30 cellular contexts compared by ENCODE assay signal in genomic region chr4:5569451-5569850, GRCh38.
DNase-seq lines count a peak whose midpoint lies in the region; ATAC-seq and TF ChIP-seq lines count a peak whose summit lies in the region.
"Had no signal": no experiment of that assay in that cellular context is flagged by ENCODE, and none has a peak within 500 bp of the region (broad histone marks: within the 10 kb centered on the region; RNA-seq: fewer than 3 reads in every experiment).

No MANE protein-coding gene starts in this region.

- no peak overlapping the region for H2BK15ac ChIP-seq in H9 (ENCODE audit: low read depth, low read length)

- no peak overlapping the region for H2BK120ac ChIP-seq in H9 (ENCODE audit: low read depth, low read length, poor library complexity, severe bottlenecking)

- H4K91ac ChIP-seq in H9 (ENCODE audit: insufficient read length, low read depth, low read length), result no peak overlapping the region

- TF ChIP-seq CTCF in H9 (conservative IDR thresholded peaks at IDR 0.05) (no peak), esophagus muscularis mucosa (IDR thresholded peaks at IDR 0.05) (no peak), vagina (IDR thresholded peaks at IDR 0.05) (no peak)

- DNase-seq in H9 (no peak), esophagus muscularis mucosa (ENCODE audit: extremely low spot score) (peak; percentile 55), vagina (ENCODE audit: extremely low spot score in 2 of 2) (peak; percentile 47 to 58), NCI-H187 (lab: John Stamatoyannopoulos, UW) (no peak), NCI-H1436 treated with DMSO at 0.1 percent for 48 hours (lab: John Stamatoyannopoulos, UW) (no peak)
- DNase-seq: 8988T; ACHN; AML-193; BE2C; C1 segment of cervical spinal cord; Caco-2; Calu3; CD4-positive, alpha-beta memory T cell; CD4-positive, alpha-beta T cell; CD4-positive, CD25-positive, alpha-beta regulatory T cell; CD8-positive, alpha-beta memory T cell; CD8-positive, alpha-beta T cell; COR-L47; DMS 273 treated with DMSO at 0.1 percent for 48 hours; DMS53; DND-41; EL had no signal

- intact Hi-C loops in esophagus muscularis mucosa (cut with DNase I), result no loop called here
- intact Hi-C loops in vagina (cut with DNase I), result no loop called here

- H3K4me1 ChIP-seq in H9 (ENCODE audit: insufficient read depth, low read length) (no peaks in the 10 kb centered on the region), esophagus muscularis mucosa (no peaks in the 10 kb centered on the region), vagina (no peaks in the 10 kb centered on the region)
- H3K4me1 ChIP-seq: A549, BE2C, Caco-2 had no signal

- no peak overlapping the region for H2BK20ac ChIP-seq in H9 (ENCODE audit: low read depth, low read length, poor library complexity, severe bottlenecking)

- H3K14ac ChIP-seq in H9 (ENCODE audit: insufficient read depth, low read length), result no peak overlapping the region

- no peak overlapping the region for H3K4me2 ChIP-seq in H9 (ENCODE audit: insufficient read depth, insufficient read length, low read length)
- H3K4me2 ChIP-seq: A549; BLaER1; BLaER1 treated with 17β-estradiol and CSF1 and Interleukin-3, amounts not matched to agents 10 nM and 100 nM had no signal

- H3T11ph ChIP-seq in H9 (ENCODE audit: low read length), result no peak overlapping the region

- H3K27me3 Mint-ChIP-seq in H9 (ENCODE audit: low read depth), result no peaks in the 10 kb centered on the region
- H3K27me3 Mint-ChIP-seq: B cell; CD4-positive, alpha-beta memory T cell; CD4-positive, alpha-beta T cell; CD4-positive, CD25-positive, alpha-beta regulatory T cell; CD8-positive, alpha-beta memory T cell had no signal

- H3K9ac ChIP-seq in H9 (ENCODE audit: extremely low read depth, insufficient read length, low read length), result no peak overlapping the region
- H3K9ac ChIP-seq: BLaER1; BLaER1 treated with 17β-estradiol and CSF1 and Interleukin-3, amounts not matched to agents 10 nM and 100 nM had no signal

- H3K36me3 ChIP-seq in esophagus muscularis mucosa (peaks cover 5 to 96% (median 44%) of the 10 kb centered on the region in 4 donors), vagina (peaks cover 0 to 6% of the 10 kb centered on the region in 2 donors)
- H3K36me3 ChIP-seq: BE2C had no signal

- no peak overlapping the region for H3K4me3 Mint-ChIP-seq in H9
- H3K4me3 Mint-ChIP-seq: B cell; CD14-positive monocyte; CD4-positive, alpha-beta memory T cell; CD4-positive, alpha-beta T cell; CD4-positive, CD25-positive, alpha-beta regulatory T cell; CD8-positive, alpha-beta memory T cell; CD8-positive, alpha-beta T cell had no signal

- peaks cover 16 to 23% (median 22%) of the 10 kb centered on the region in 3 experiments for H3K36me3 Mint-ChIP-seq in H9 (ENCODE audit: insufficient read depth in 1 of 3, low read depth in 3 of 3)
- H3K36me3 Mint-ChIP-seq: CD14-positive monocyte; CD4-positive, CD25-positive, alpha-beta regulatory T cell; CD8-positive, alpha-beta memory T cell had no signal

- no peak for ATAC-seq in HG03108 (IDR thresholded peaks at IDR 0.05; ENCODE audit: unreplicated experiment)
- ATAC-seq: A549; CD8-positive, alpha-beta T cell had no signal

- H3K79me1 ChIP-seq in H9 (ENCODE audit: insufficient read depth, low read depth, low read length, poor library complexity, severe bottlenecking), result no peaks in the 10 kb centered on the region

- H4K8ac ChIP-seq in H9 (replicated peaks; ENCODE audit: insufficient read length, low read depth, low read length), result no peak overlapping the region

- no peak overlapping the region for H4K5ac ChIP-seq in H9 (ENCODE audit: insufficient read length, low read depth, low read length)

- H3K27me3 ChIP-seq in H9 (ENCODE audit: insufficient read depth, low read length) (no peaks in the 10 kb centered on the region), esophagus muscularis mucosa (no peaks in the 10 kb centered on the region), vagina (no peaks in the 10 kb centered on the region)
- H3K27me3 ChIP-seq: BE2C; BLaER1; BLaER1 treated with 17β-estradiol and CSF1 and Interleukin-3, amounts not matched to agents 10 nM and 100 nM had no signal

- no peak overlapping the region for H2AK5ac ChIP-seq in H9 (ENCODE audit: insufficient read length, low read length)

- H3K56ac ChIP-seq in H9 (ENCODE audit: insufficient read length, low read depth, low read length), result no peak overlapping the region

- H3K4me1 Mint-ChIP-seq in H9, result peaks cover 4% of the 10 kb centered on the region in 2 experiments
- H3K4me1 Mint-ChIP-seq: B cell; CD14-positive monocyte; CD4-positive, alpha-beta memory T cell; CD8-positive, alpha-beta memory T cell had no signal

- H3K9me3 ChIP-seq in H9 (ENCODE audit: control insufficient read depth, low read depth, low read length) (no peaks in the 10 kb centered on the region), esophagus muscularis mucosa (no peaks in the 10 kb centered on the region), vagina (no peaks in the 10 kb centered on the region)
- H3K9me3 ChIP-seq: A549; BE2C; BLaER1; BLaER1 treated with 17β-estradiol and CSF1 and Interleukin-3, amounts not matched to agents 10 nM and 100 nM; Caco-2 had no signal

- H2BK5ac ChIP-seq in H9 (ENCODE audit: insufficient read length, low read length), result no peak overlapping the region

- TF ChIP-seq POLR2A in esophagus muscularis mucosa (IDR thresholded peaks at IDR 0.05; ENCODE audit: low read depth), result no peak
- TF ChIP-seq POLR2A in vagina (IDR thresholded peaks at IDR 0.05), result no peak

- H3K23ac ChIP-seq in H9 (ENCODE audit: insufficient read length, low read depth, low read length), result no peak overlapping the region

- H2AFZ ChIP-seq in H9 (ENCODE audit: low read length), result no peak overlapping the region

- H4K20me1 ChIP-seq in H9 (ENCODE audit: control insufficient read depth, insufficient read depth, insufficient read length), result no peaks in the 10 kb centered on the region
- H4K20me1 ChIP-seq: BLaER1; BLaER1 treated with 17β-estradiol and CSF1 and Interleukin-3, amounts not matched to agents 10 nM and 100 nM had no signal

- TF ChIP-seq EP300 in esophagus muscularis mucosa (IDR thresholded peaks at IDR 0.05), result no peak

- no peak overlapping the region for H3K18ac ChIP-seq in H9 (ENCODE audit: insufficient read length, low read depth, low read length)

- H3K27ac ChIP-seq in H9 (ENCODE audit: insufficient read length, low read depth, low read length), result no peak overlapping the region
- H3K27ac ChIP-seq in esophagus muscularis mucosa (replicated peaks in 1 of 4), result no peak overlapping the region
- H3K27ac ChIP-seq in vagina, result no peak overlapping the region
- H3K27ac ChIP-seq: 22Rv1; A549; BLaER1; BLaER1 treated with 17β-estradiol and CSF1 and Interleukin-3, amounts not matched to agents 10 nM and 100 nM; C4-2B had no signal

- no CpG with 5 or more reads among the region's 5 CpGs for WGBS in H9 (ENCODE audit: extremely low coverage, insufficient read length, low lambda C conversion rate)
- WGBS in esophagus muscularis mucosa, result 85% methylated on average over 5 of the region's 5 CpGs

- no peaks in the 10 kb centered on the region; a peak in 1 of 5 replicates for H3K9me3 Mint-ChIP-seq in H9
- H3K9me3 Mint-ChIP-seq: CD4-positive, alpha-beta T cell; CD8-positive, alpha-beta T cell had no signal

- H3K4me3 ChIP-seq in esophagus muscularis mucosa, result no peak overlapping the region
- no peak overlapping the region for H3K4me3 ChIP-seq in vagina
- H3K4me3 ChIP-seq: A549; BLaER1; BLaER1 treated with 17β-estradiol and CSF1 and Interleukin-3, amounts not matched to agents 10 nM and 100 nM had no signal

- peak overlapping the region in 2 of 3 experiments; percentile 53 to 54; a peak in 1 of 7 replicates for H3K27ac Mint-ChIP-seq in H9
- H3K27ac Mint-ChIP-seq: B cell; CD4-positive, alpha-beta memory T cell; CD4-positive, alpha-beta T cell; CD8-positive, alpha-beta memory T cell; CD8-positive, alpha-beta T cell had no signal

- H3K4ac ChIP-seq in H9 (ENCODE audit: low read depth, low read length), result no peak overlapping the region

- H2BK12ac ChIP-seq in H9 (ENCODE audit: insufficient read length, low read depth, low read length), result no peak overlapping the region

- no peaks in the 10 kb centered on the region for H3K79me2 ChIP-seq in H9 (ENCODE audit: insufficient read depth, low read length)

- no peaks in the 10 kb centered on the region for H3K23me2 ChIP-seq in H9 (ENCODE audit: insufficient read length, low read depth, low read length, poor library complexity, severe bottlenecking)

Comparison
In these comparisons a context has a peak if more than half of its experiments do, and no peak if none do; other contexts are left out.
1. DNase-seq: peak in esophagus muscularis mucosa (single experiment) and vagina (2 of 2); none in H9 (single experiment), NCI-H187 (0 of 2) and NCI-H1436 treated with DMSO at 0.1 percent for 48 hours (single experiment).